10 cellular contexts compared by ENCODE assay signal in genomic region chr14:90193925-90194324, GRCh38.
DNase-seq lines count a peak whose midpoint lies in the region; ATAC-seq, FAIRE-seq and TF ChIP-seq lines count a peak whose summit lies in the region.
"Had no signal": no experiment of that assay in that cellular context is flagged by ENCODE, and none has a peak within 500 bp of the region (broad histone marks: within the 10 kb centered on the region; RNA-seq: fewer than 3 reads in every experiment).

No MANE protein-coding gene starts in this region.

- H3K79me2 ChIP-seq in OCI-LY3 (ENCODE audit: low read length) = no peaks in the 10 kb centered on the region

- intact Hi-C loops in tibial artery (cut with DNase I; ENCODE audit: low total_unique reads) = no loop called here
- intact Hi-C loops in posterior vena cava (cut with DNase I) = no loop called here

- no peak overlapping the region for H3K9ac ChIP-seq in OCI-LY3 (ENCODE audit: low read length)

- no peak overlapping the region for H3K4me3 ChIP-seq in AG04450 (ENCODE audit: low read depth, low read length)
- no peak overlapping the region for H3K4me3 ChIP-seq in OCI-LY3 (ENCODE audit: low read length)
- H3K4me3 ChIP-seq in fibroblast of pulmonary artery (replicated peaks; ENCODE audit: low read depth, low read length) = no peak overlapping the region
- no peak overlapping the region for H3K4me3 ChIP-seq in tibial artery
- H3K4me3 ChIP-seq: gastrocnemius medialis had no signal

- no peak for ATAC-seq in GM21786 (IDR thresholded peaks at IDR 0.05; ENCODE audit: unreplicated experiment)
- ATAC-seq: gastrocnemius medialis had no signal

- H3K36me3 ChIP-seq in OCI-LY3 (replicated peaks; ENCODE audit: low read depth, low read length) (no peaks in the 10 kb centered on the region), tibial artery (no peaks in the 10 kb centered on the region)
- H3K36me3 ChIP-seq: gastrocnemius medialis had no signal

- no peaks in the 10 kb centered on the region for H3K9me3 ChIP-seq in AG04450 (ENCODE audit: control insufficient read depth, insufficient read depth, low read length)
- no peaks in the 10 kb centered on the region for H3K9me3 ChIP-seq in OCI-LY3 (ENCODE audit: insufficient read depth, low read length)
- no peaks in the 10 kb centered on the region for H3K9me3 ChIP-seq in tibial artery
- H3K9me3 ChIP-seq: gastrocnemius medialis had no signal

- H3K27ac ChIP-seq in AG04450 (ENCODE audit: low read depth, low read length) = no peak overlapping the region
- no peak overlapping the region for H3K27ac ChIP-seq in OCI-LY3 (ENCODE audit: low read length)
- H3K27ac ChIP-seq in tibial artery = no peak overlapping the region
- H3K27ac ChIP-seq: gastrocnemius medialis had no signal

- no peaks in the 10 kb centered on the region for H4K20me1 ChIP-seq in OCI-LY3 (ENCODE audit: insufficient read depth, low read length)

- POLR2A ChIA-PET in AG04450 (lab: Yijun Ruan, JAX) = no interaction called here

- DNase-seq in AG04450 (ENCODE audit: low read depth, low spot score) = no peak
- DNase-seq in D721Med (ENCODE audit: insufficient read length, low spot score) = no peak
- DNase-seq in fibroblast of pulmonary artery (ENCODE audit: low read depth) = peak; percentile 2
- DNase-seq in tibial artery = no peak
- no peak for DNase-seq in foreskin melanocyte
- DNase-seq in posterior vena cava (ENCODE audit: low spot score) = no peak
- DNase-seq: gastrocnemius medialis, SHP77 treated with DMSO at 0.1 percent for 48 hours had no signal

- peaks cover 4% of the 10 kb centered on the region for H3K27me3 ChIP-seq in AG04450 (ENCODE audit: control insufficient read depth, insufficient read depth, low read length)
- 0 out of 2 replicates have a peak, but pooled peaks cover 5% of the 10 kb centered on the region for H3K27me3 ChIP-seq in OCI-LY3 (ENCODE audit: low read depth, low read length)
- peaks cover 0 to 2% of the 10 kb centered on the region in 2 donors for H3K27me3 ChIP-seq in tibial artery

- H3K4me1 ChIP-seq in OCI-LY3 (ENCODE audit: low read length) (no peaks in the 10 kb centered on the region), tibial artery (no peaks in the 10 kb centered on the region)
- H3K4me1 ChIP-seq: gastrocnemius medialis had no signal

- TF ChIP-seq CTCF in AG04450 (IDR thresholded peaks at IDR 0.05; ENCODE audit: low read depth, low read length) (peak; percentile 26), D721Med (IDR thresholded peaks at IDR 0.05; ENCODE audit: insufficient read depth, missing control alignments) (peak; percentile 43), OCI-LY3 (IDR thresholded peaks at IDR 0.05; ENCODE audit: low read depth, low read length) (peak; percentile 42), fibroblast of pulmonary artery (IDR thresholded peaks at IDR 0.05; ENCODE audit: low read length, missing control alignments) (peak; percentile 12), tibial artery (IDR thresholded peaks at IDR 0.05) (no peak)

- H3K4me2 ChIP-seq in OCI-LY3 (ENCODE audit: low read length) = no peak overlapping the region

- no peak overlapping the region for H2AFZ ChIP-seq in OCI-LY3 (ENCODE audit: low read depth, low read length)

- FAIRE-seq in D721Med (lab: Jason Lieb, UNC) = no peak

- CTCF ChIA-PET in AG04450 (lab: Charles Lee) = no interaction called here

Comparison
In these comparisons a context has a peak if more than half of its experiments do, and no peak if none do; other contexts are left out.
1. CTCF ChIP-seq: peak in AG04450 (single experiment), D721Med (single experiment), OCI-LY3 (single experiment) and fibroblast of pulmonary artery (single experiment); none in tibial artery (0 of 2).